8 cellular contexts compared by ENCODE assay signal in genomic region chr1:23020731-23021130, GRCh38. TPM values are rescaled to one million over a fixed set of nuclear protein-coding genes. Genes with fewer than 3 reads are reported as not detected.
DNase-seq lines count a peak whose midpoint lies in the region; ATAC-seq and TF ChIP-seq lines count a peak whose summit lies in the region.

No MANE protein-coding gene starts in this region.

- peak overlapping the region; percentile 97 for H3K9ac ChIP-seq in adipocyte (ENCODE audit: low read length)

- ATAC-seq in left ventricle myocardium superior (no peak), lower lobe of right lung (no peak), aorta (ENCODE audit: low FRiP score) (no peak), HG02588 (IDR thresholded peaks at IDR 0.05; ENCODE audit: unreplicated experiment) (no peak)

- TF ChIP-seq CTCF in left ventricle myocardium inferior (IDR thresholded peaks at IDR 0.05; ENCODE audit: borderline replicate concordance) (no peak), lower lobe of right lung (IDR thresholded peaks at IDR 0.05) (no peak)

- H3K9me3 ChIP-seq in left ventricle myocardium inferior (replicated peaks) (peaks cover 16% of the 10 kb centered on the region), adipocyte (ENCODE audit: control insufficient read depth, low read length) (peaks cover 3% of the 10 kb centered on the region), lower lobe of right lung (no peaks in the 10 kb centered on the region), aorta (ENCODE audit: control insufficient read depth, low read length) (no peaks in the 10 kb centered on the region)

- DNase-seq in left ventricle myocardium inferior (no peak), left ventricle myocardium superior (no peak), adipocyte (ENCODE audit: low read depth) (peak; percentile 10), lower lobe of right lung (no peak), aorta (no peak), SKM-1 treated with dmso at 0.1 percent for 144 hours (lab: John Stamatoyannopoulos, UW; ENCODE audit: unreplicated experiment) (no peak), SW480 (ENCODE audit: low spot score) (no peak)

- no peaks in the 10 kb centered on the region for H3K27me3 ChIP-seq in left ventricle myocardium inferior (ENCODE audit: low read depth)
- H3K27me3 ChIP-seq in adipocyte (replicated peaks; ENCODE audit: control insufficient read depth, insufficient read depth, low read length) = no peaks in the 10 kb centered on the region
- no peaks in the 10 kb centered on the region for H3K27me3 ChIP-seq in lower lobe of right lung (ENCODE audit: low read depth)
- no peaks in the 10 kb centered on the region for H3K27me3 ChIP-seq in aorta (ENCODE audit: control insufficient read depth in 1 of 2, insufficient read depth in 2 of 2, low read length in 1 of 2)

- no peaks in the 10 kb centered on the region for H3K36me3 ChIP-seq in left ventricle myocardium inferior
- H3K36me3 ChIP-seq in adipocyte (ENCODE audit: control insufficient read depth, insufficient read depth, low read length, severe bottlenecking) = no peaks in the 10 kb centered on the region
- no peaks in the 10 kb centered on the region for H3K36me3 ChIP-seq in lower lobe of right lung
- no peaks in the 10 kb centered on the region for H3K36me3 ChIP-seq in aorta (ENCODE audit: control insufficient read depth in 1 of 2, insufficient read depth in 2 of 2, low read length in 1 of 2)

- WGBS in aorta, 2 donors = 57 to 63% methylated on average over 3 of the region's 3 CpGs

- H3K4me3 ChIP-seq in left ventricle myocardium inferior = peak overlapping the region; percentile 99
- peak overlapping the region; percentile 100 for H3K4me3 ChIP-seq in adipocyte (ENCODE audit: low read length)
- peak overlapping the region; percentile 96 for H3K4me3 ChIP-seq in lower lobe of right lung
- H3K4me3 ChIP-seq in aorta (ENCODE audit: low read length in 2 of 2) = peak overlapping the region; percentile 71 to 87

- H3K4me1 ChIP-seq in left ventricle myocardium inferior (peaks cover 26% of the 10 kb centered on the region), adipocyte (ENCODE audit: control insufficient read depth, insufficient read depth, low read length) (peaks cover 5% of the 10 kb centered on the region), lower lobe of right lung (peaks cover 23% of the 10 kb centered on the region), aorta (ENCODE audit: control insufficient read depth in 1 of 2, insufficient read depth in 2 of 2, low read length in 2 of 2) (peaks cover 2 to 4% of the 10 kb centered on the region in 2 donors)

- intact Hi-C loops in left ventricle myocardium inferior (cut with micrococcal nuclease) = no loop called here
- intact Hi-C loops in left ventricle myocardium superior (cut with micrococcal nuclease) = no loop called here
- intact Hi-C loops in lower lobe of right lung (cut with DNase I) = no loop called here
- intact Hi-C loops in aorta (cut with DNase I) = no loop called here

- H3K27ac ChIP-seq in left ventricle myocardium inferior (replicated peaks) = no peak overlapping the region
- H3K27ac ChIP-seq in lower lobe of right lung = no peak overlapping the region
- no peak overlapping the region for H3K27ac ChIP-seq in aorta (ENCODE audit: low read depth in 1 of 2, low read length in 2 of 2)

RNA-seq across cellular contexts. Expression of gene KDM1A, which starts 1.5 kb away (rescaled TPM):
- total RNA-seq in left ventricle myocardium inferior = 27.4 TPM
- 35.0 TPM for total RNA-seq in left ventricle myocardium superior
- total RNA-seq in lower lobe of right lung = 38.6 TPM
- 10 to 100 TPM; 34.6 to 40.4 TPM for total RNA-seq in aorta
- 10 to 100 TPM in 1 of 2 donors, 1 to 10 TPM in 1; 9.4 to 24.5 TPM for polyA plus RNA-seq in aorta

RNA-seq across cellular contexts. Expression of gene TEX46, which starts 5.1 kb away (rescaled TPM):
- total RNA-seq in left ventricle myocardium inferior (not detected), left ventricle myocardium superior (not detected), lower lobe of right lung (not detected), aorta (not detected)
- polyA plus RNA-seq in aorta = not detected

RNA-seq across cellular contexts. Expression of gene LACTBL1, which starts 48.1 kb away (rescaled TPM):
- total RNA-seq in left ventricle myocardium inferior = not detected
- not detected for total RNA-seq in left ventricle myocardium superior
- total RNA-seq in lower lobe of right lung = not detected
- not detected for total RNA-seq in aorta
- polyA plus RNA-seq in aorta = not detected
